Comparison of ENCODE assay signal across 24 cellular contexts in genomic region chrX:30313322-30313721, GRCh38. TPM values are rescaled to one million over a fixed set of nuclear protein-coding genes. Genes with fewer than 3 reads are reported as not detected.
DNase-seq lines count a peak whose midpoint lies in the region; FAIRE-seq and TF ChIP-seq lines count a peak whose summit lies in the region.
"Had no signal": no experiment of that assay in that cellular context is flagged by ENCODE, and none has a peak within 500 bp of the region (broad histone marks: within the 10 kb centered on the region; RNA-seq: fewer than 3 reads in every experiment).

No MANE protein-coding gene starts in this region.

- H4K91ac ChIP-seq in trophoblast cell (ENCODE audit: low read depth, low read length): no peak overlapping the region

- no peak overlapping the region for H2BK12ac ChIP-seq in trophoblast cell (ENCODE audit: low read length)

- peak; percentile 55 for FAIRE-seq in HTR-8/SVneo (lab: Jason Lieb, UNC)
- FAIRE-seq: kidney, urothelium cell line had no signal

- TF ChIP-seq POLR2A in adrenal gland (IDR thresholded peaks at IDR 0.05): no peak

- no peak overlapping the region for H3K4me2 ChIP-seq in trophoblast cell (ENCODE audit: low read length)

- no peaks in the 10 kb centered on the region for H3K79me2 ChIP-seq in trophoblast cell (ENCODE audit: control insufficient read depth, insufficient read depth, low read length, poor library complexity)

- no peak overlapping the region for H4K8ac ChIP-seq in trophoblast cell (ENCODE audit: low read depth, low read length)

- no peak overlapping the region for H3K9ac ChIP-seq in trophoblast cell (ENCODE audit: low read length)
- H3K9ac ChIP-seq: GM23248 had no signal

- H3K18ac ChIP-seq in trophoblast cell (ENCODE audit: low read length): no peak overlapping the region

- H3K4me1 ChIP-seq in adrenal gland (replicated peaks in 1 of 2) (peaks cover 0 to 5% of the 10 kb centered on the region in 2 donors), trophoblast cell (ENCODE audit: control insufficient read depth in 1 of 2, insufficient read depth in 2 of 2, low read length in 2 of 2) (peaks cover 0 to 6% of the 10 kb centered on the region in 2 experiments)

- H2AFZ ChIP-seq in trophoblast cell (ENCODE audit: insufficient read depth, low read length, poor library complexity): no peak overlapping the region
- H2AFZ ChIP-seq: GM23248 had no signal

- no peak overlapping the region for H3K14ac ChIP-seq in trophoblast cell (ENCODE audit: low read length)

- H3K9me3 ChIP-seq in adrenal gland (replicated peaks in 1 of 3) (no peaks in the 10 kb centered on the region), trophoblast cell (ENCODE audit: insufficient read depth, low read depth, low read length) (no peaks in the 10 kb centered on the region)

- no peak overlapping the region for H3K23ac ChIP-seq in trophoblast cell (ENCODE audit: low read length)

- no peak overlapping the region for H2AK5ac ChIP-seq in trophoblast cell (ENCODE audit: low read length)

- DNase-seq in COLO668 (lab: John Stamatoyannopoulos, UW; ENCODE audit: unreplicated experiment) (peak; percentile 68), HTR-8/SVneo (ENCODE audit: insufficient read length, low spot score) (no peak), NCI-H2196 treated with DMSO at 0.1 percent for 48 hours (lab: John Stamatoyannopoulos, UW; ENCODE audit: unreplicated experiment) (peak; percentile 16), adrenal gland (peak in 5 of 7 donors; percentile 25 to 53 (median 30)), NOMO-1 treated with DMSO at 0.1 percent for 48 hours (lab: John Stamatoyannopoulos, UW; ENCODE audit: unreplicated experiment) (no peak), AG20443 (ENCODE audit: low spot score) (no peak), trophoblast cell (no peak)
- DNase-seq: activated CD4-positive, alpha-beta T cell treated with anti-CD3 and anti-CD28 coated beads, Interleukin-2, amount 50 U/mL, for 4 hours; activated CD4-positive, CD25-positive, alpha-beta regulatory T cell; aorta; dermis blood vessel endothelial cell; GM23248; kidney; midbrain; NCI-H526; retina; substantia nigra had no signal

- no peaks in the 10 kb centered on the region for H3K79me1 ChIP-seq in trophoblast cell (ENCODE audit: low read length)

- TF ChIP-seq CTCF in adrenal gland (IDR thresholded peaks at IDR 0.05): no peak

- peaks cover 10% of the 10 kb centered on the region for H3K27me3 ChIP-seq in adrenal gland
- peaks cover 13% of the 10 kb centered on the region for H3K27me3 ChIP-seq in trophoblast cell (ENCODE audit: insufficient read depth, low read length)

- no peaks in the 10 kb centered on the region for H3K36me3 ChIP-seq in adrenal gland (replicated peaks in 1 of 2)
- H3K36me3 ChIP-seq in trophoblast cell (ENCODE audit: control insufficient read depth in 1 of 2, insufficient read depth in 2 of 2, low read length in 2 of 2): no peaks in the 10 kb centered on the region

- H2BK120ac ChIP-seq in trophoblast cell (ENCODE audit: insufficient read depth, low read length, poor library complexity): no peak overlapping the region

- H2BK5ac ChIP-seq in trophoblast cell (ENCODE audit: low read depth, low read length, poor library complexity): no peak overlapping the region

- H3K4me3 ChIP-seq in adrenal gland (peak overlapping the region in 1 of 4 donors; percentile 19), trophoblast cell (ENCODE audit: low read depth, low read length) (no peak overlapping the region)
- H3K4me3 ChIP-seq: GM23248 had no signal

- H3K4ac ChIP-seq in trophoblast cell (ENCODE audit: low read depth, low read length): no peak overlapping the region

- no peak overlapping the region for H4K12ac ChIP-seq in trophoblast cell (ENCODE audit: low read depth, low read length)

- intact Hi-C loops in adrenal gland (cut with DNase I): no loop called here

- WGBS in adrenal gland, 4 donors: 35 to 63% (median 41%) methylated on average over 1 to 3 of the region's 3 CpGs
- no CpG with 5 or more reads among the region's 3 CpGs for WGBS in trophoblast cell (ENCODE audit: extremely low coverage, insufficient coverage, insufficient read length)

- peak overlapping the region in 3 of 5 donors; percentile 4 to 71 (median 46) for H3K27ac ChIP-seq in adrenal gland
- no peak overlapping the region for H3K27ac ChIP-seq in trophoblast cell (ENCODE audit: low read depth, low read length)
- H3K27ac ChIP-seq: C4-2B, GM23248 had no signal

RNA-seq across cellular contexts. Expression of gene NR0B1, which starts 4.1 kb away (rescaled TPM):
- 10 to 100 TPM in 7 of 8 donors, 1 to 10 TPM in 1; 5.4 to 77.4 (median 44.7) TPM for total RNA-seq in adrenal gland
- 10 to 100 TPM; 13.1 to 36.5 (median 29.1) TPM for polyA plus RNA-seq in adrenal gland
- 0.42 and 0.44 TPM in 2 replicates for polyA plus RNA-seq in trophoblast cell (2013)
- total RNA-seq: aorta, cardiac septum, dermis blood vessel endothelial cell, G401, GM23248, lower leg skin, osteocyte had no signal
- polyA plus RNA-seq: fibroblast of lung, GM23248 had no signal

Comparison
In these comparisons a context has a peak if more than half of its experiments do, and no peak if none do; other contexts are left out.
1. DNase-seq: peak in COLO668 (single experiment), NCI-H2196 treated with DMSO at 0.1 percent for 48 hours (single experiment) and adrenal gland (5 of 7); none in HTR-8/SVneo (single experiment), NOMO-1 treated with DMSO at 0.1 percent for 48 hours (single experiment), AG20443 (single experiment) and trophoblast cell (0 of 2).